ENCODE assay signal across 13 cellular contexts in the genomic region with DNA sequence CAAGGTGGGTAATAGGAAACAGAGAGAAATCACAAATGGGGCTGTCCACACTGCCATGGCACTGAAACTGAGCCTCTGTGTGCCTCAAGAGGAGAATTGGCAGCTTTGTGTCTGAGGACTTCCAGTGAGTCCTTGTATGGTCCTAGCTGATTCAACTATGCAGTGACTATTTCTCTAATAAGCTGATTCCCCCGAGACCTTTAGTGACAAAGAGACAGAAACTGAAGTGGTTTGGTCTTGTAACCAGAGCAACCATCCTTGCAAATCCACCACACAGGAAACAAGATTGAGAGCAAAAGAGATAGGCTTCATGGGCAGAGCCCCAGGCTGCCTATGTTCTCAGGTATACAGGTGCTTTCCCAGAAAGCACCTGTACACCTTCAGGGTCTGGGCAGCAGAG.
A peak's percentile ranks its signal among the peaks of the same experiment; 100 is the strongest.
DNase-seq lines count a peak whose midpoint lies in the region; ATAC-seq and TF ChIP-seq lines count a peak whose summit lies in the region.
"Had no signal": no experiment of that assay in that cellular context is flagged by ENCODE, and none has a peak within 500 bp of the region (broad histone marks: within the 10 kb centered on the region; RNA-seq: fewer than 3 reads in every experiment).

No MANE protein-coding gene starts in this region.

- DNase-seq in GM06990 (ENCODE audit: extremely low read depth, insufficient read length) (peak; percentile 21), NCI-H2107 (lab: John Stamatoyannopoulos, UW) (peak; percentile 51), OCI-M2 (lab: John Stamatoyannopoulos, UW; ENCODE audit: unreplicated experiment) (no peak), GM13976 (ENCODE audit: low spot score) (no peak), retina (no peak)
- no peak for DNase-seq in stimulated activated CD4-positive, alpha-beta T cell treated with anti-CD3 and anti-CD28 coated beads, Interleukin-4, amount 100 ng/mL, for 1 hour
- DNase-seq: activated CD4-positive, alpha-beta T cell treated with anti-CD3 and anti-CD28 coated beads for 1 hour; activated T-cell treated with anti-CD3 and anti-CD28 coated beads, Interleukin-2, amount 50 U/mL, for 72 hours; effector CD4-positive, alpha-beta T cell; Karpas-422; upper lobe of left lung had no signal

- no peaks in the 10 kb centered on the region for H3K36me3 ChIP-seq in GM06990 (ENCODE audit: control insufficient read depth, insufficient read depth, low read length)
- H3K36me3 ChIP-seq: upper lobe of left lung had no signal

- H3K4me3 ChIP-seq in GM06990 (replicated peaks; ENCODE audit: low read depth, low read length), result no peak overlapping the region
- H3K4me3 ChIP-seq: upper lobe of left lung had no signal

- no peaks in the 10 kb centered on the region for H3K27me3 ChIP-seq in GM06990 (replicated peaks; ENCODE audit: control insufficient read depth, insufficient read depth, low read length)
- H3K27me3 ChIP-seq: upper lobe of left lung had no signal

- ATAC-seq in GM19463 (IDR thresholded peaks at IDR 0.05; ENCODE audit: unreplicated experiment), result peak; percentile 89
- peak; percentile 82 for ATAC-seq in HG03095 (IDR thresholded peaks at IDR 0.05; ENCODE audit: unreplicated experiment)
- ATAC-seq: activated T-cell treated with anti-CD3 and anti-CD28 coated beads, Interleukin-2, amount 50 U/mL, for 72 hours had no signal

- no peak for TF ChIP-seq CTCF in GM06990 (IDR thresholded peaks at IDR 0.05; ENCODE audit: insufficient read depth, low read length, poor library complexity, severe bottlenecking)
- no peak for TF ChIP-seq CTCF in GM13976 (IDR thresholded peaks at IDR 0.05; ENCODE audit: borderline replicate concordance, control extremely low read depth, extremely low read depth, insufficient read depth, missing control alignments)

- in situ Hi-C loops in GM13976 (cut with MboI; ENCODE audit: low sequenced_read_pairs, unreplicated experiment), result no loop called here

Comparison
In these comparisons a context has a peak if more than half of its experiments do, and no peak if none do; other contexts are left out.
1. DNase-seq: peak in GM06990 (single experiment) and NCI-H2107 (single experiment); none in OCI-M2 (single experiment), GM13976 (single experiment), stimulated activated CD4-positive, alpha-beta T cell treated with anti-CD3 and anti-CD28 coated beads, Interleukin-4, amount 100 ng/mL, for 1 hour (single experiment) and retina (single experiment).